Comparison of ENCODE assay signal across 1 cellular context in the genomic region with DNA sequence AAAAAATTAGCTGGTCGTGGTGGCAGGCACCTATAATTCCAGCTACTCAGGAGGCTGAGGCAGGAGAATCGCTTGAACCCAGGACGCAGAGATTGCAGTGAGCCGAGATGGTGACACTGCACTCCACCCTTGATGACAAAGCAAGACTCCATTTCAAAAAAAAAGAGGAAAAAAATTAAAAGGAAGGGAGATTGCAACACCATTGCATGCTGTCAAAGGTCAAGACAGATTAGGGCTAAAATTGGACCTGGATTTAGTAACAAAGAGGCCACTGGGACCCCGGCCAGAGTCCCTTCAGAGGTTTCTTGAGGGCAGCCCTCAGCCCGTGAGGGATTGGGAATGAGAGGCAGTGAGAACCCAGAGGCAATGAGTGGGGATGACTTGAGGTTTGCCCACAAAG.
TF ChIP-seq lines count a peak whose summit lies in the region.

No MANE protein-coding gene starts in this region.

TF ChIP-seq in HepG2, 621 proteins besides CTCF, POLR2A, EP300 and RAD21 (continued from another document and continues in another):
- TF ChIP-seq, protein P1, sequence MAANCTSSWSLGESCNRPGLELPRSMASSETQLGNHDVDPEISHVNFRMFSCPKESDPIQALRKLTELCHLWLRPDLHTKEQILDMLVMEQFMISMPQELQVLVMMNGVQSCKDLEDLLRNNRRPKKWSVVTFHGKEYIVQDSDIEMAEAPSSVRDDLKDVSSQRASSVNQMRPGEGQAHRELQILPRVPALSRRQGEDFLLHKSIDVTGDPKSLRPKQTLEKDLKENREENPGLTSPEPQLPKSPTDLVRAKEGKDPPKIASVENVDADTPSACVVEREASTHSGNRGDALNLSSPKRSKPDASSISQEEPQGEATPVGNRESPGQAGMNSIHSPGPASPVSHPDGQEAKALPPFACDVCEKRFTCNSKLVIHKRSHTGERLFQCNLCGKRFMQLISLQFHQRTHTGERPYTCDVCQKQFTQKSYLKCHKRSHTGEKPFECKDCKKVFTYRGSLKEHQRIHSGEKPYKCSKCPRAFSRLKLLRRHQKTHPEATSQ (CRISPR knock-in tag; IDR thresholded peaks at IDR 0.05; ENCODE audit: borderline replicate concordance): no peak
- TF ChIP-seq JUNB (CRISPR knock-in tag; IDR thresholded peaks at IDR 0.05; ENCODE audit: borderline replicate concordance): no peak
- TF ChIP-seq, protein P2, sequence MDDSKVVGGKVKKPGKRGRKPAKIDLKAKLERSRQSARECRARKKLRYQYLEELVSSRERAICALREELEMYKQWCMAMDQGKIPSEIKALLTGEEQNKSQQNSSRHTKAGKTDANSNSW (CRISPR knock-in tag; IDR thresholded peaks at IDR 0.05; ENCODE audit: borderline replicate concordance): no peak
- no peak for TF ChIP-seq ZNF350 (CRISPR knock-in tag; IDR thresholded peaks at IDR 0.05; ENCODE audit: borderline replicate concordance, low read depth)
- TF ChIP-seq, protein P3, sequence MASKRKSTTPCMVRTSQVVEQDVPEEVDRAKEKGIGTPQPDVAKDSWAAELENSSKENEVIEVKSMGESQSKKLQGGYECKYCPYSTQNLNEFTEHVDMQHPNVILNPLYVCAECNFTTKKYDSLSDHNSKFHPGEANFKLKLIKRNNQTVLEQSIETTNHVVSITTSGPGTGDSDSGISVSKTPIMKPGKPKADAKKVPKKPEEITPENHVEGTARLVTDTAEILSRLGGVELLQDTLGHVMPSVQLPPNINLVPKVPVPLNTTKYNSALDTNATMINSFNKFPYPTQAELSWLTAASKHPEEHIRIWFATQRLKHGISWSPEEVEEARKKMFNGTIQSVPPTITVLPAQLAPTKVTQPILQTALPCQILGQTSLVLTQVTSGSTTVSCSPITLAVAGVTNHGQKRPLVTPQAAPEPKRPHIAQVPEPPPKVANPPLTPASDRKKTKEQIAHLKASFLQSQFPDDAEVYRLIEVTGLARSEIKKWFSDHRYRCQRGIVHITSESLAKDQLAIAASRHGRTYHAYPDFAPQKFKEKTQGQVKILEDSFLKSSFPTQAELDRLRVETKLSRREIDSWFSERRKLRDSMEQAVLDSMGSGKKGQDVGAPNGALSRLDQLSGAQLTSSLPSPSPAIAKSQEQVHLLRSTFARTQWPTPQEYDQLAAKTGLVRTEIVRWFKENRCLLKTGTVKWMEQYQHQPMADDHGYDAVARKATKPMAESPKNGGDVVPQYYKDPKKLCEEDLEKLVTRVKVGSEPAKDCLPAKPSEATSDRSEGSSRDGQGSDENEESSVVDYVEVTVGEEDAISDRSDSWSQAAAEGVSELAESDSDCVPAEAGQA (IDR thresholded peaks at IDR 0.05; ENCODE audit: low read depth): no peak
- TF ChIP-seq, protein P3 (CRISPR knock-in tag; IDR thresholded peaks at IDR 0.05; ENCODE audit: borderline replicate concordance): no peak
- TF ChIP-seq, protein P4, sequence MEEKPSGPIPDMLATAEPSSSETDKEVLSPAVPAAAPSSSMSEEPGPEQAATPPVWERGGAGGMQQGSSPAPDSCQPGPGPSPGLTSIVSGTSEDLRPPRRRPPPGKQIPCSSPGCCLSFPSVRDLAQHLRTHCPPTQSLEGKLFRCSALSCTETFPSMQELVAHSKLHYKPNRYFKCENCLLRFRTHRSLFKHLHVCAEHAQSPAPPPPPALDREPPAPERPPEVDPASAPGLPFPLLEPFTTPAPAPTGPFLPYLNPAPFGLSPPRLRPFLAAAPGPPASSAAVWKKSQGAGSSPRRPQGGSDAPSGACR (CRISPR knock-in tag; IDR thresholded peaks at IDR 0.05): no peak
- TF ChIP-seq BCL6 (CRISPR knock-in tag; IDR thresholded peaks at IDR 0.05): peak; percentile 20; the same call in 1 of the 2 replicates
- peak; percentile 47; the same call in 1 of the 2 replicates for TF ChIP-seq RXRB (CRISPR knock-in tag; IDR thresholded peaks at IDR 0.05; ENCODE audit: borderline replicate concordance)
- peak; percentile 42; the same call in 1 of the 2 replicates for TF ChIP-seq FOXJ3 (CRISPR knock-in tag; IDR thresholded peaks at IDR 0.05; ENCODE audit: borderline replicate concordance)
- no peak for TF ChIP-seq ZNF235 (CRISPR knock-in tag; IDR thresholded peaks at IDR 0.05; ENCODE audit: borderline replicate concordance)
- TF ChIP-seq SAP130 (CRISPR knock-in tag; IDR thresholded peaks at IDR 0.05; ENCODE audit: low read depth): peak; percentile 43; the same call in 1 of the 2 replicates
- no peak for TF ChIP-seq ZMYM4 (CRISPR knock-in tag; IDR thresholded peaks at IDR 0.05)
- no peak for TF ChIP-seq CHCHD3 (CRISPR knock-in tag; IDR thresholded peaks at IDR 0.05)
- no peak for TF ChIP-seq SMAD1 (CRISPR knock-in tag; IDR thresholded peaks at IDR 0.05; ENCODE audit: borderline replicate concordance, low read depth)
- TF ChIP-seq NR2F6 (IDR thresholded peaks at IDR 0.05): peak; percentile 94
- peak; percentile 91 for TF ChIP-seq NR2F6 (CRISPR knock-in tag; IDR thresholded peaks at IDR 0.05)
- TF ChIP-seq ZIK1 (CRISPR knock-in tag; IDR thresholded peaks at IDR 0.05; ENCODE audit: borderline replicate concordance, low read depth): no peak
- TF ChIP-seq, protein P5, sequence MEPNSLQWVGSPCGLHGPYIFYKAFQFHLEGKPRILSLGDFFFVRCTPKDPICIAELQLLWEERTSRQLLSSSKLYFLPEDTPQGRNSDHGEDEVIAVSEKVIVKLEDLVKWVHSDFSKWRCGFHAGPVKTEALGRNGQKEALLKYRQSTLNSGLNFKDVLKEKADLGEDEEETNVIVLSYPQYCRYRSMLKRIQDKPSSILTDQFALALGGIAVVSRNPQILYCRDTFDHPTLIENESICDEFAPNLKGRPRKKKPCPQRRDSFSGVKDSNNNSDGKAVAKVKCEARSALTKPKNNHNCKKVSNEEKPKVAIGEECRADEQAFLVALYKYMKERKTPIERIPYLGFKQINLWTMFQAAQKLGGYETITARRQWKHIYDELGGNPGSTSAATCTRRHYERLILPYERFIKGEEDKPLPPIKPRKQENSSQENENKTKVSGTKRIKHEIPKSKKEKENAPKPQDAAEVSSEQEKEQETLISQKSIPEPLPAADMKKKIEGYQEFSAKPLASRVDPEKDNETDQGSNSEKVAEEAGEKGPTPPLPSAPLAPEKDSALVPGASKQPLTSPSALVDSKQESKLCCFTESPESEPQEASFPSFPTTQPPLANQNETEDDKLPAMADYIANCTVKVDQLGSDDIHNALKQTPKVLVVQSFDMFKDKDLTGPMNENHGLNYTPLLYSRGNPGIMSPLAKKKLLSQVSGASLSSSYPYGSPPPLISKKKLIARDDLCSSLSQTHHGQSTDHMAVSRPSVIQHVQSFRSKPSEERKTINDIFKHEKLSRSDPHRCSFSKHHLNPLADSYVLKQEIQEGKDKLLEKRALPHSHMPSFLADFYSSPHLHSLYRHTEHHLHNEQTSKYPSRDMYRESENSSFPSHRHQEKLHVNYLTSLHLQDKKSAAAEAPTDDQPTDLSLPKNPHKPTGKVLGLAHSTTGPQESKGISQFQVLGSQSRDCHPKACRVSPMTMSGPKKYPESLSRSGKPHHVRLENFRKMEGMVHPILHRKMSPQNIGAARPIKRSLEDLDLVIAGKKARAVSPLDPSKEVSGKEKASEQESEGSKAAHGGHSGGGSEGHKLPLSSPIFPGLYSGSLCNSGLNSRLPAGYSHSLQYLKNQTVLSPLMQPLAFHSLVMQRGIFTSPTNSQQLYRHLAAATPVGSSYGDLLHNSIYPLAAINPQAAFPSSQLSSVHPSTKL (CRISPR knock-in tag; IDR thresholded peaks at IDR 0.05): peak; percentile 47; the same call in 1 of the 2 replicates
- peak; percentile 38; the same call in 1 of the 2 replicates for TF ChIP-seq HOXA3 (CRISPR knock-in tag; IDR thresholded peaks at IDR 0.05)
- TF ChIP-seq MAF1 (CRISPR knock-in tag; IDR thresholded peaks at IDR 0.05; ENCODE audit: borderline replicate concordance): no peak
- no peak for TF ChIP-seq ZNF879 (CRISPR knock-in tag; IDR thresholded peaks at IDR 0.05)
- TF ChIP-seq, protein P6, sequence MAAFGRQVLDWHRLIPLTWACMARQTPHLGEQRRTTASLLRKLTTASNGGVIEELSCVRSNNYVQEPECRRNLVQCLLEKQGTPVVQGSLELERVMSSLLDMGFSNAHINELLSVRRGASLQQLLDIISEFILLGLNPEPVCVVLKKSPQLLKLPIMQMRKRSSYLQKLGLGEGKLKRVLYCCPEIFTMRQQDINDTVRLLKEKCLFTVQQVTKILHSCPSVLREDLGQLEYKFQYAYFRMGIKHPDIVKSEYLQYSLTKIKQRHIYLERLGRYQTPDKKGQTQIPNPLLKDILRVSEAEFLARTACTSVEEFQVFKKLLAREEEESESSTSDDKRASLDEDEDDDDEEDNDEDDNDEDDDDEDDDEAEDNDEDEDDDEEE (CRISPR knock-in tag; IDR thresholded peaks at IDR 0.05): no peak
- no peak; the same call in 1 of the 2 replicates for TF ChIP-seq FOSL2 (CRISPR knock-in tag; IDR thresholded peaks at IDR 0.05)
- TF ChIP-seq GABPA (IDR thresholded peaks at IDR 0.05; ENCODE audit: low read depth, low read length): no peak
- no peak for TF ChIP-seq GABPA (CRISPR knock-in tag; IDR thresholded peaks at IDR 0.05; ENCODE audit: low read depth)
- no peak for TF ChIP-seq ZNF431 (CRISPR knock-in tag; IDR thresholded peaks at IDR 0.05; ENCODE audit: borderline replicate concordance, low read depth)
- no peak for TF ChIP-seq ZNF256 (CRISPR knock-in tag; conservative IDR thresholded peaks at IDR 0.05)
- TF ChIP-seq ZFX (CRISPR knock-in tag; IDR thresholded peaks at IDR 0.05; ENCODE audit: low read depth): no peak
- no peak for TF ChIP-seq NFIB (CRISPR knock-in tag; IDR thresholded peaks at IDR 0.05; ENCODE audit: borderline replicate concordance)
- TF ChIP-seq RFXANK (CRISPR knock-in tag; IDR thresholded peaks at IDR 0.05): no peak
- TF ChIP-seq SMAD9 (CRISPR knock-in tag; IDR thresholded peaks at IDR 0.05): no peak
- peak; percentile 71 for TF ChIP-seq MAFG (CRISPR knock-in tag; IDR thresholded peaks at IDR 0.05)
- TF ChIP-seq, protein P7, sequence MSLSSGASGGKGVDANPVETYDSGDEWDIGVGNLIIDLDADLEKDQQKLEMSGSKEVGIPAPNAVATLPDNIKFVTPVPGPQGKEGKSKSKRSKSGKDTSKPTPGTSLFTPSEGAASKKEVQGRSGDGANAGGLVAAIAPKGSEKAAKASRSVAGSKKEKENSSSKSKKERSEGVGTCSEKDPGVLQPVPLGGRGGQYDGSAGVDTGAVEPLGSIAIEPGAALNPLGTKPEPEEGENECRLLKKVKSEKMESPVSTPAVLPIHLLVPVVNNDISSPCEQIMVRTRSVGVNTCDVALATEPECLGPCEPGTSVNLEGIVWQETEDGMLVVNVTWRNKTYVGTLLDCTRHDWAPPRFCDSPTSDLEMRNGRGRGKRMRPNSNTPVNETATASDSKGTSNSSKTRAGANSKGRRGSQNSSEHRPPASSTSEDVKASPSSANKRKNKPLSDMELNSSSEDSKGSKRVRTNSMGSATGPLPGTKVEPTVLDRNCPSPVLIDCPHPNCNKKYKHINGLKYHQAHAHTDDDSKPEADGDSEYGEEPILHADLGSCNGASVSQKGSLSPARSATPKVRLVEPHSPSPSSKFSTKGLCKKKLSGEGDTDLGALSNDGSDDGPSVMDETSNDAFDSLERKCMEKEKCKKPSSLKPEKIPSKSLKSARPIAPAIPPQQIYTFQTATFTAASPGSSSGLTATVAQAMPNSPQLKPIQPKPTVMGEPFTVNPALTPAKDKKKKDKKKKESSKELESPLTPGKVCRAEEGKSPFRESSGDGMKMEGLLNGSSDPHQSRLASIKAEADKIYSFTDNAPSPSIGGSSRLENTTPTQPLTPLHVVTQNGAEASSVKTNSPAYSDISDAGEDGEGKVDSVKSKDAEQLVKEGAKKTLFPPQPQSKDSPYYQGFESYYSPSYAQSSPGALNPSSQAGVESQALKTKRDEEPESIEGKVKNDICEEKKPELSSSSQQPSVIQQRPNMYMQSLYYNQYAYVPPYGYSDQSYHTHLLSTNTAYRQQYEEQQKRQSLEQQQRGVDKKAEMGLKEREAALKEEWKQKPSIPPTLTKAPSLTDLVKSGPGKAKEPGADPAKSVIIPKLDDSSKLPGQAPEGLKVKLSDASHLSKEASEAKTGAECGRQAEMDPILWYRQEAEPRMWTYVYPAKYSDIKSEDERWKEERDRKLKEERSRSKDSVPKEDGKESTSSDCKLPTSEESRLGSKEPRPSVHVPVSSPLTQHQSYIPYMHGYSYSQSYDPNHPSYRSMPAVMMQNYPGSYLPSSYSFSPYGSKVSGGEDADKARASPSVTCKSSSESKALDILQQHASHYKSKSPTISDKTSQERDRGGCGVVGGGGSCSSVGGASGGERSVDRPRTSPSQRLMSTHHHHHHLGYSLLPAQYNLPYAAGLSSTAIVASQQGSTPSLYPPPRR (CRISPR knock-in tag; IDR thresholded peaks at IDR 0.05; ENCODE audit: borderline replicate concordance): 0 out of 2 replicates have a peak, but pooled peaks have one; percentile 36
- TF ChIP-seq, protein P8, sequence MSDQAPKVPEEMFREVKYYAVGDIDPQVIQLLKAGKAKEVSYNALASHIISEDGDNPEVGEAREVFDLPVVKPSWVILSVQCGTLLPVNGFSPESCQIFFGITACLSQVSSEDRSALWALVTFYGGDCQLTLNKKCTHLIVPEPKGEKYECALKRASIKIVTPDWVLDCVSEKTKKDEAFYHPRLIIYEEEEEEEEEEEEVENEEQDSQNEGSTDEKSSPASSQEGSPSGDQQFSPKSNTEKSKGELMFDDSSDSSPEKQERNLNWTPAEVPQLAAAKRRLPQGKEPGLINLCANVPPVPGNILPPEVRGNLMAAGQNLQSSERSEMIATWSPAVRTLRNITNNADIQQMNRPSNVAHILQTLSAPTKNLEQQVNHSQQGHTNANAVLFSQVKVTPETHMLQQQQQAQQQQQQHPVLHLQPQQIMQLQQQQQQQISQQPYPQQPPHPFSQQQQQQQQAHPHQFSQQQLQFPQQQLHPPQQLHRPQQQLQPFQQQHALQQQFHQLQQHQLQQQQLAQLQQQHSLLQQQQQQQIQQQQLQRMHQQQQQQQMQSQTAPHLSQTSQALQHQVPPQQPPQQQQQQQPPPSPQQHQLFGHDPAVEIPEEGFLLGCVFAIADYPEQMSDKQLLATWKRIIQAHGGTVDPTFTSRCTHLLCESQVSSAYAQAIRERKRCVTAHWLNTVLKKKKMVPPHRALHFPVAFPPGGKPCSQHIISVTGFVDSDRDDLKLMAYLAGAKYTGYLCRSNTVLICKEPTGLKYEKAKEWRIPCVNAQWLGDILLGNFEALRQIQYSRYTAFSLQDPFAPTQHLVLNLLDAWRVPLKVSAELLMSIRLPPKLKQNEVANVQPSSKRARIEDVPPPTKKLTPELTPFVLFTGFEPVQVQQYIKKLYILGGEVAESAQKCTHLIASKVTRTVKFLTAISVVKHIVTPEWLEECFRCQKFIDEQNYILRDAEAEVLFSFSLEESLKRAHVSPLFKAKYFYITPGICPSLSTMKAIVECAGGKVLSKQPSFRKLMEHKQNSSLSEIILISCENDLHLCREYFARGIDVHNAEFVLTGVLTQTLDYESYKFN (CRISPR knock-in tag; conservative IDR thresholded peaks at IDR 0.05): peak; percentile 44; the same call in 1 of the 2 replicates
- TF ChIP-seq ZNF101 (CRISPR knock-in tag; IDR thresholded peaks at IDR 0.05; ENCODE audit: borderline replicate concordance, low read depth): no peak
